13 cellular contexts compared by ENCODE assay signal in the genomic region with DNA sequence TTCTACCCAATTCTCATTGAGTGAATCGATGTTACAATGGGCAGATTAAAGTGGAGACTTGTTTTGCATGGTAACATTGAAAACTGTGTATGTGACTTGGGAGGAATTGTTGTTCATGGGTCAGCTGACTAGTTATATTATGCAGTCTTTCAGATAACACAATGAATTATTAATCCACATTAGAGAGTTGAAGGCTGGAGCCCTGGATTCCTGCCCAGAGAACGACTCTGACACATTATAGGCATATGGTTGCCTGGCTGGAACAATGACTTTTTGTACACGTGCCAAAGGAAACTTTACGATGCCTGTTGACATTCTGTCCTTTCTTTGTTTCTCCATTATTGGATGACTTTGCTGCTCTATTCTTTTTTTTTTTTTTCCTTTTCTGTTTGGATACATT. TPM values are rescaled to one million over a fixed set of nuclear protein-coding genes. Genes with fewer than 3 reads are reported as not detected.
DNase-seq lines count a peak whose midpoint lies in the region; ATAC-seq and TF ChIP-seq lines count a peak whose summit lies in the region.
"Had no signal": no experiment of that assay in that cellular context is flagged by ENCODE, and none has a peak within 500 bp of the region (broad histone marks: within the 10 kb centered on the region; RNA-seq: fewer than 3 reads in every experiment).

No MANE protein-coding gene starts in this region.

- TF ChIP-seq CTCF in brain (conservative IDR thresholded peaks at IDR 0.05) (no peak), lower lobe of right lung (IDR thresholded peaks at IDR 0.05) (no peak)

- no peaks in the 10 kb centered on the region for H3K36me3 Mint-ChIP-seq in brain
- no peaks in the 10 kb centered on the region for H3K36me3 Mint-ChIP-seq in activated naive CD8-positive, alpha-beta T cell treated with anti-CD3 and anti-CD28 coated beads, Interleukin-2, amount 50 U/mL, for 24 hours (ENCODE audit: low read depth)

- no peaks in the 10 kb centered on the region for H3K36me3 ChIP-seq in lower lobe of right lung
- H3K36me3 ChIP-seq: ascending aorta; BLaER1 treated with 17β-estradiol and CSF1 and Interleukin-3, amounts not matched to agents 10 nM and 100 nM had no signal

- peak overlapping the region in 1 of 5 experiments; percentile 53 for H3K4me3 Mint-ChIP-seq in brain
- H3K4me3 Mint-ChIP-seq in activated naive CD8-positive, alpha-beta T cell treated with anti-CD3 and anti-CD28 coated beads, Interleukin-2, amount 50 U/mL, for 24 hours = no peak overlapping the region
- H3K4me3 Mint-ChIP-seq: activated CD8-positive, alpha-beta T cell treated with anti-CD3 and anti-CD28 coated beads for 36 hours had no signal

- no peaks in the 10 kb centered on the region for H3K4me1 ChIP-seq in lower lobe of right lung
- H3K4me1 ChIP-seq: ascending aorta had no signal

- no peaks in the 10 kb centered on the region for H3K27me3 Mint-ChIP-seq in brain
- no peaks in the 10 kb centered on the region for H3K27me3 Mint-ChIP-seq in activated naive CD8-positive, alpha-beta T cell treated with anti-CD3 and anti-CD28 coated beads, Interleukin-2, amount 50 U/mL, for 24 hours
- H3K27me3 Mint-ChIP-seq: activated CD8-positive, alpha-beta T cell treated with anti-CD3 and anti-CD28 coated beads for 36 hours had no signal

- DNase-seq in C1 segment of cervical spinal cord (lab: John Stamatoyannopoulos, UW) = peak in 10 of 14 donors; percentile 10 to 66 (median 24)
- peak; percentile 23 for DNase-seq in NCI-H2081 treated with DMSO at 0.1 percent for 48 hours (lab: John Stamatoyannopoulos, UW)
- peak; percentile 70 for DNase-seq in left kidney (ENCODE audit: low read depth, low spot score)
- no peak for DNase-seq in activated naive CD8-positive, alpha-beta T cell treated with anti-CD3 and anti-CD28 coated beads, Interleukin-2, amount 50 U/mL, for 24 hours
- no peak for DNase-seq in lower lobe of right lung
- DNase-seq in activated naive CD4-positive, alpha-beta T cell (lab: John Stamatoyannopoulos, UW) = no peak
- no peak for DNase-seq in AG20443 (ENCODE audit: low spot score)
- DNase-seq: activated CD8-positive, alpha-beta T cell treated with anti-CD3 and anti-CD28 coated beads for 36 hours; glutamatergic neuron; NCI-H146 had no signal

- peak overlapping the region in 3 of 5 experiments; percentile 17 to 36 (median 23) for H3K27ac Mint-ChIP-seq in brain
- H3K27ac Mint-ChIP-seq in activated naive CD8-positive, alpha-beta T cell treated with anti-CD3 and anti-CD28 coated beads, Interleukin-2, amount 50 U/mL, for 24 hours = no peak overlapping the region
- H3K27ac Mint-ChIP-seq: activated CD8-positive, alpha-beta T cell treated with anti-CD3 and anti-CD28 coated beads for 36 hours had no signal

- no peaks in the 10 kb centered on the region for H3K9me3 ChIP-seq in lower lobe of right lung
- H3K9me3 ChIP-seq: ascending aorta had no signal

- H3K9me3 Mint-ChIP-seq in brain = peaks cover 0 to 3% (median 0%) of the 10 kb centered on the region in 5 experiments
- peaks cover 7% of the 10 kb centered on the region for H3K9me3 Mint-ChIP-seq in activated naive CD8-positive, alpha-beta T cell treated with anti-CD3 and anti-CD28 coated beads, Interleukin-2, amount 50 U/mL, for 24 hours
- H3K9me3 Mint-ChIP-seq: activated CD8-positive, alpha-beta T cell treated with anti-CD3 and anti-CD28 coated beads for 36 hours had no signal

- no peak overlapping the region for H3K27ac ChIP-seq in lower lobe of right lung
- H3K27ac ChIP-seq: ascending aorta; BLaER1 treated with 17β-estradiol and CSF1 and Interleukin-3, amounts not matched to agents 10 nM and 100 nM had no signal

- intact Hi-C loops in lower lobe of right lung (cut with DNase I) = no loop called here

- no peaks in the 10 kb centered on the region for H3K27me3 ChIP-seq in lower lobe of right lung (ENCODE audit: low read depth)
- H3K27me3 ChIP-seq: ascending aorta; BLaER1 treated with 17β-estradiol and CSF1 and Interleukin-3, amounts not matched to agents 10 nM and 100 nM had no signal

- H3K4me3 ChIP-seq in lower lobe of right lung = no peak overlapping the region
- H3K4me3 ChIP-seq: ascending aorta; BLaER1 treated with 17β-estradiol and CSF1 and Interleukin-3, amounts not matched to agents 10 nM and 100 nM had no signal

- ATAC-seq in activated naive CD8-positive, alpha-beta T cell treated with anti-CD3 and anti-CD28 coated beads, Interleukin-2, amount 50 U/mL, for 24 hours = no peak
- no peak for ATAC-seq in lower lobe of right lung
- ATAC-seq: activated CD8-positive, alpha-beta T cell treated with anti-CD3 and anti-CD28 coated beads for 36 hours had no signal

- H3K4me1 Mint-ChIP-seq in brain = peaks cover 33% of the 10 kb centered on the region
- no peaks in the 10 kb centered on the region for H3K4me1 Mint-ChIP-seq in activated naive CD8-positive, alpha-beta T cell treated with anti-CD3 and anti-CD28 coated beads, Interleukin-2, amount 50 U/mL, for 24 hours

RNA-seq across cellular contexts. Expression of a gene that starts 52.3 kb away (rescaled TPM):
- 1.9 TPM for polyA plus RNA-seq in brain (ENCODE audit: insufficient read depth, low read depth, low replicate concordance)
- not detected for total RNA-seq in lower lobe of right lung
- total RNA-seq: activated CD8-positive, alpha-beta T cell treated with anti-CD3 and anti-CD28 coated beads for 36 hours; ascending aorta had no signal

Comparison
In these comparisons a context has a peak if more than half of its experiments do, and no peak if none do; other contexts are left out.
1. DNase-seq: peak in C1 segment of cervical spinal cord (10 of 14), NCI-H2081 treated with DMSO at 0.1 percent for 48 hours (single experiment) and left kidney (single experiment); none in activated naive CD8-positive, alpha-beta T cell treated with anti-CD3 and anti-CD28 coated beads, Interleukin-2, amount 50 U/mL, for 24 hours (single experiment), lower lobe of right lung (single experiment), activated naive CD4-positive, alpha-beta T cell (0 of 4) and AG20443 (single experiment).